In the genomic region with DNA sequence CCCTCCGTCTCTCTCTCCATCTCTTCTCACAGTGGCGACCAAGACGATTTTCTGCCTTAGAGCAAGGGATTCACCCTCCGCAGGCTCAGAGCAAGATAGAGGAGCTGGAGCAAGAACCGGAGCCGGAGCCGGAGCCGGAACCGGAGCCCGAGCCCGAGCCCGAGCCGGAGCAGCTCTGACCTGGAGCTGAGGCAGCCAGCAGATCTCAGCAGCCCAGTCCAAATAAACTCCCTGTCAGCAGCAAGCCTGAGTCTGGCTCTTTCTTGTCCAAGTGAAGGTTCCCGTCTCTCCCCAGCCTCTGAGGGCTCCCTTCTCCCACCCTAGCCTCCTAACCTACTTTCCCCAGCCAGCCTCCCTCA, we compare ENCODE assay signal across 8 cellular contexts. TPM values are rescaled to one million over a fixed set of nuclear protein-coding genes. Genes with fewer than 3 reads are reported as not detected.
DNase-seq lines count a peak whose midpoint lies in the region; ATAC-seq and TF ChIP-seq lines count a peak whose summit lies in the region.

No MANE protein-coding gene starts in this region.

- no peak overlapping the region for H3K27ac Mint-ChIP-seq in MCF 10A (ENCODE audit: low read depth, unreplicated experiment)

- no peaks in the 10 kb centered on the region for H3K36me3 ChIP-seq in breast epithelium
- no peaks in the 10 kb centered on the region for H3K36me3 ChIP-seq in suprapubic skin

- H3K27ac ChIP-seq in breast epithelium = peak overlapping the region; percentile 75 to 79
- peak overlapping the region; percentile 78 for H3K27ac ChIP-seq in suprapubic skin

- ATAC-seq in HG03378 (IDR thresholded peaks at IDR 0.05; ENCODE audit: unreplicated experiment) = no peak
- no peak for ATAC-seq in GM21825 (IDR thresholded peaks at IDR 0.05; ENCODE audit: unreplicated experiment)

- intact Hi-C loops in breast epithelium (cut with DNase I; ENCODE audit: low total_unique reads) (no loop called here), MCF 10A (cut with micrococcal nuclease) (loop anchor here (5.0 kb wide), 1 partner anchor 211 kb away; the partner anchor contains the start of gene NOP2)

- no peaks in the 10 kb centered on the region for H3K9me3 ChIP-seq in breast epithelium
- no peaks in the 10 kb centered on the region for H3K9me3 ChIP-seq in suprapubic skin

- peaks cover 10% of the 10 kb centered on the region for H3K4me1 Mint-ChIP-seq in MCF 10A (ENCODE audit: insufficient read depth, unreplicated experiment)

- 11% methylated on average over 14 of the region's 14 CpGs for WGBS in suprapubic skin

- H3K9me3 Mint-ChIP-seq in MCF 10A (ENCODE audit: unreplicated experiment) = no peaks in the 10 kb centered on the region

- no peaks in the 10 kb centered on the region for H3K36me3 Mint-ChIP-seq in MCF 10A (ENCODE audit: insufficient read depth, unreplicated experiment)

- H3K4me3 Mint-ChIP-seq in MCF 10A (ENCODE audit: unreplicated experiment) = no peak overlapping the region

- no peak for TF ChIP-seq POLR2A in breast epithelium (IDR thresholded peaks at IDR 0.05)
- no peak for TF ChIP-seq POLR2A in suprapubic skin (IDR thresholded peaks at IDR 0.05)

- POLR2A ChIA-PET in MCF 10A (lab: Yijun Ruan, JAX) = interaction anchor here (1.0 to 1.8 kb wide), 2 partner anchors 24 to 25 kb away, joined by 5 to 10 read pairs; partner anchors contain the start of gene MLF2

- CTCF ChIA-PET in MCF 10A (lab: Yijun Ruan, JAX) = interaction anchor here (0.6 to 7.4 kb wide), 25 partner anchors 11 to 1249 kb away, joined by 3 to 110 read pairs (median 4); partner anchors contain the start of genes MLF2 and PTMS

- H3K4me1 ChIP-seq in breast epithelium (no peaks in the 10 kb centered on the region), suprapubic skin (peaks cover 28% of the 10 kb centered on the region)

- H3K27me3 ChIP-seq in breast epithelium (no peaks in the 10 kb centered on the region), suprapubic skin (no peaks in the 10 kb centered on the region)

- BruUV-seq in MCF 10A (replicated peaks; lab: Mats Ljungman, UMichigan) = no TSS peak

- DNase-seq in breast epithelium (ENCODE audit: low spot score in 2 of 2) = peak in 1 of 2 donors; percentile 24
- DNase-seq in MCF 10A (ENCODE audit: unreplicated experiment) = no peak
- peak in 34 of 58 donors; percentile 8 to 73 (median 37) for DNase-seq in anterior cingulate cortex (lab: John Stamatoyannopoulos, UW)
- peak; percentile 63 for DNase-seq in iris pigment epithelial cell (ENCODE audit: low read depth)
- no peak for DNase-seq in suprapubic skin (ENCODE audit: low spot score in 2 of 2)
- no peak for DNase-seq in dedifferentiated amniotic fluid mesenchymal stem cell (ENCODE audit: extremely low spot score)

- no peak for TF ChIP-seq EP300 in suprapubic skin (IDR thresholded peaks at IDR 0.05)

- TF ChIP-seq CTCF in breast epithelium (IDR thresholded peaks at IDR 0.05) (no peak), MCF 10A (IDR thresholded peaks at IDR 0.05; ENCODE audit: unreplicated experiment) (no peak), suprapubic skin (IDR thresholded peaks at IDR 0.05) (no peak)

- H3K4me3 ChIP-seq in breast epithelium (peak overlapping the region; percentile 25 to 65 (median 49)), suprapubic skin (peak overlapping the region; percentile 47)

- no peaks in the 10 kb centered on the region for H3K27me3 Mint-ChIP-seq in MCF 10A (ENCODE audit: insufficient read depth, unreplicated experiment)

RNA-seq across cellular contexts. Expression of gene LAG3, which starts 5.9 kb away (rescaled TPM):
- total RNA-seq in breast epithelium = 1 to 10 TPM in 1 of 3 donors, under 1 TPM in 2; 0.44 to 1.3 (median 0.80) TPM
- total RNA-seq in MCF 10A (2022) = 0.58 and 1.0 TPM in 2 replicates
- total RNA-seq in suprapubic skin = 1 to 10 TPM in 1 of 4 donors, under 1 TPM in 1, not detected in 2; 0.60 to 1.4 TPM

RNA-seq across cellular contexts. Expression of gene CD4, which starts 11.1 kb away (rescaled TPM):
- 10 to 100 TPM in 2 of 3 donors, 1 to 10 TPM in 1; 5.9 to 29.0 (median 11.0) TPM for total RNA-seq in breast epithelium
- total RNA-seq in MCF 10A (2022) = not detected in 2 replicates
- total RNA-seq in suprapubic skin = 1 to 10 TPM; 2.5 to 5.4 (median 3.9) TPM

RNA-seq across cellular contexts. Expression of gene PTMS, which starts 12.0 kb away (rescaled TPM):
- total RNA-seq in breast epithelium = 100 to 1,000 TPM in 1 of 3 donors, 10 to 100 TPM in 2; 70.9 to 101 (median 85.8) TPM
- 242 and 284 TPM in 2 replicates for total RNA-seq in MCF 10A (2022)
- 100 to 1,000 TPM in 2 of 4 donors, 10 to 100 TPM in 2; 91.2 to 128 (median 99.8) TPM for total RNA-seq in suprapubic skin

RNA-seq across cellular contexts. Expression of gene MLF2, which starts 25.2 kb away (rescaled TPM):
- total RNA-seq in breast epithelium (100 to 1,000 TPM; 130 to 168 (median 159) TPM), MCF 10A (2022) (151 and 162 TPM in 2 replicates), suprapubic skin (100 to 1,000 TPM; 147 to 195 (median 180) TPM)

RNA-seq across cellular contexts. Expression of gene GPR162, which starts 43.4 kb away (rescaled TPM):
- total RNA-seq in breast epithelium (1 to 10 TPM; 2.6 to 4.2 (median 4.1) TPM), MCF 10A (2022) (not detected in 2 replicates), suprapubic skin (1 to 10 TPM in 2 of 4 donors, under 1 TPM in 2; 0.47 to 2.1 (median 1.0) TPM)

Comparison
In these comparisons a context has a peak if more than half of its experiments do, and no peak if none do; other contexts are left out.
1. DNase-seq: peak in anterior cingulate cortex (34 of 58) and iris pigment epithelial cell (single experiment); none in MCF 10A (single experiment), suprapubic skin (0 of 2) and dedifferentiated amniotic fluid mesenchymal stem cell (single experiment).